14 cellular contexts compared by ENCODE assay signal in the genomic region with DNA sequence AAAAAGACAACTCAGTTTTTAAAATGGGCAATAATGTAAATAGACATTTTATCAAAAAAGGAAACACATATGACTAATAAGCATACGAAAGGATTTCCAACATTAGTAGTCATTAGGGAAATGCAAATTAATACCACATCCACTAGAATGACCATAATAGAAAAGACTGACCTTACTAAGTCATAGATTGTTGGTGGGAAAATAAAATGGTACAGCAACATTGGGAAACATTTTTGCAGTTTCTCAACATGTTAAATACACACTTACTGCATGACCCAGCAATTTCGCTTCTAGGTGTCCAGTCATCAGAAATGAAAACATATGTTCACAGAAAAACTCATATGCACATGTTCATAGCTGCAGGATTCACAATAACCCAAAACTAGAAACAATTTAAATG. TPM values are rescaled to one million over a fixed set of nuclear protein-coding genes. Genes with fewer than 3 reads are reported as not detected.
"Had no signal": no experiment of that assay in that cellular context is flagged by ENCODE, and none has a peak within 500 bp of the region (broad histone marks: within the 10 kb centered on the region; RNA-seq: fewer than 3 reads in every experiment).

No MANE protein-coding gene starts in this region.

- H3K36me3 ChIP-seq: left ventricle myocardium inferior, neutrophil had no signal

- H3K79me2 ChIP-seq: parathyroid adenoma had no signal

- H3K9me3 ChIP-seq: left ventricle myocardium inferior, neutrophil had no signal

- H3K27ac ChIP-seq: hepatocyte, left ventricle myocardium inferior, neutrophil, parathyroid adenoma had no signal

- H3K27me3 ChIP-seq: hepatocyte, neutrophil had no signal

- DNase-seq: activated B cell treated with CpG ODN at 0.5 μM for 24 hours; activated CD4-positive, alpha-beta T cell treated with anti-CD3 and anti-CD28 coated beads, Interleukin-2, amount 10 ng/mL, durations not matched to agents 24 days and 14 days; activated naive CD8-positive, alpha-beta T cell treated with anti-CD3 and anti-CD28 coated beads for 36 hours; cortex of kidney; effector CD4-positive, alpha-beta T cell; left ventricle myocardium inferior; natural killer cell; stimulated activated CD4-positive, alpha-beta T cell treated with anti-CD3 and anti-CD28 coated beads, Interleukin-12 subunit alpha, Interleukin-12 subunit beta, amount 100 ng/mL, for 4 hours; stimulated activated CD4-positive, alpha-beta T cell treated with anti-CD3 and anti-CD28 coated beads, Interleukin-2, amount 100 ng/mL, for 24 hours; T-helper 17 cell had no signal

- H3K9ac ChIP-seq: parathyroid adenoma had no signal

- H3K4me3 ChIP-seq: hepatocyte, left ventricle myocardium inferior had no signal

- H2AFZ ChIP-seq: hepatocyte, parathyroid adenoma had no signal

- H3K4me1 ChIP-seq: parathyroid adenoma had no signal

- H3K4me2 ChIP-seq: hepatocyte had no signal

RNA-seq across cellular contexts. Expression of a gene that starts 29.9 kb away (rescaled TPM):
- total RNA-seq: activated B cell treated with CpG ODN at 0.5 μM for 24 hours; activated CD4-positive, alpha-beta T cell treated with anti-CD3 and anti-CD28 coated beads, Interleukin-2, amount 10 ng/mL, durations not matched to agents 24 days and 14 days; activated naive CD8-positive, alpha-beta T cell treated with anti-CD3 and anti-CD28 coated beads for 36 hours; activated T-helper 1 cell treated with anti-CD3 and anti-CD28 coated beads, Interleukin-12 subunit alpha, Interleukin-12 subunit beta, Interleukin-2, Interleukin-4 antibody, amounts not matched to agents 30 ng/mL and 10 ng/mL and 1 ng/mL, durations not matched to agents 14 hours and 24 hours and 36 hours had no signal
